In genomic region chr17:49022391-49022941, GRCh38 we compare ENCODE assay signal across 1 cellular context.
TF ChIP-seq lines count a peak whose summit lies in the region.

No MANE protein-coding gene starts in this region.

TF ChIP-seq in H1, 55 proteins besides CTCF, POLR2A, EP300 and RAD21:
- TF ChIP-seq TAF7 (optimal IDR thresholded peaks at IDR 0.05; ENCODE audit: borderline replicate concordance, low read depth, low read length) (no peak), TAF1 (IDR thresholded peaks at IDR 0.05; ENCODE audit: low read depth, low read length) (peak; percentile 18; the same call in 1 of the 2 replicates), POU5F1 (IDR thresholded peaks at IDR 0.05; ENCODE audit: low read depth, low read length) (0 out of 2 replicates have a peak, but pooled peaks have one; percentile 39), EZH2 (IDR thresholded peaks at IDR 0.05; ENCODE audit: low read depth, low read length, severe bottlenecking) (no peak), BCL11A (IDR thresholded peaks at IDR 0.05; ENCODE audit: low read depth in 2 of 2, low read length in 2 of 2) (peak in 1 of 2 experiments; percentile 41), E2F6 (IDR thresholded peaks at IDR 0.05) (no peak), SUZ12 (IDR thresholded peaks at IDR 0.05; ENCODE audit: low read length) (no peak), SP1 (IDR thresholded peaks at IDR 0.05; ENCODE audit: low read depth, low read length) (peak; percentile 91), CHD7 (IDR thresholded peaks at IDR 0.05; ENCODE audit: insufficient replicate concordance, low read length) (peak; percentile 58), CHD1 (IDR thresholded peaks at IDR 0.05; ENCODE audit: low read depth, low read length) (no peak), SIRT6 (IDR thresholded peaks at IDR 0.05; ENCODE audit: low read length) (no peak), MAX (IDR thresholded peaks at IDR 0.05) (peak; percentile 23), SP2 (IDR thresholded peaks at IDR 0.05; ENCODE audit: low read length) (no peak), ZNF274 (IDR thresholded peaks at IDR 0.05; ENCODE audit: borderline replicate concordance, extremely low read depth, low read length) (no peak), SAP30 (IDR thresholded peaks at IDR 0.05; ENCODE audit: insufficient read depth, insufficient replicate concordance, low read length) (no peak), TEAD4 (IDR thresholded peaks at IDR 0.05; ENCODE audit: low read depth, low read length) (peak; percentile 100), EGR1 (IDR thresholded peaks at IDR 0.05; ENCODE audit: borderline replicate concordance, low read depth, low read length) (no peak), SP4 (IDR thresholded peaks at IDR 0.05; ENCODE audit: low read length) (peak; percentile 87), NRF1 (IDR thresholded peaks at IDR 0.05; ENCODE audit: low read depth, low read length) (no peak), CTBP2 (IDR thresholded peaks at IDR 0.05; ENCODE audit: borderline replicate concordance, insufficient read depth, insufficient read length, low read length) (peak; percentile 95), BRCA1 (IDR thresholded peaks at IDR 0.05; ENCODE audit: low read depth, low read length) (no peak), SRF (IDR thresholded peaks at IDR 0.05; ENCODE audit: low read depth, low read length) (no peak), ATF3 (IDR thresholded peaks at IDR 0.05; ENCODE audit: insufficient read depth, low read depth, low read length) (no peak), POLR2AphosphoS5 (IDR thresholded peaks at IDR 0.05; ENCODE audit: low read depth, low read length) (peak; percentile 59; the same call in 1 of the 2 replicates), CBX8 (IDR thresholded peaks at IDR 0.05; ENCODE audit: borderline replicate concordance, low read depth, low read length) (no peak), RXRA (IDR thresholded peaks at IDR 0.05; ENCODE audit: insufficient read depth, low read depth, low read length) (peak; percentile 10; the same call in 1 of the 2 replicates), RBBP5 (IDR thresholded peaks at IDR 0.05; ENCODE audit: borderline replicate concordance, low read depth, low read length) (peak; percentile 35; the same call in 1 of the 2 replicates), HDAC2 (IDR thresholded peaks at IDR 0.05; ENCODE audit: borderline replicate concordance in 1 of 2, low read depth in 2 of 2, low read length in 2 of 2) (peak; percentile 89 to 90; a peak in 3 of 4 replicates), SIN3A (conservative IDR thresholded peaks at IDR 0.05 in 1 of 2, IDR thresholded peaks at IDR 0.05 in 1 of 2; ENCODE audit: low read depth in 1 of 2, low read length in 2 of 2) (peak; percentile 75 to 84; a peak in 2 of 4 replicates), TCF12 (IDR thresholded peaks at IDR 0.05; ENCODE audit: low read depth, low read length) (0 out of 2 replicates have a peak, but pooled peaks have one; percentile 46), KDM4A (IDR thresholded peaks at IDR 0.05; ENCODE audit: low read depth, low read length, severe bottlenecking) (no peak), CHD2 (IDR thresholded peaks at IDR 0.05; ENCODE audit: low read length) (peak; percentile 73), HDAC6 (IDR thresholded peaks at IDR 0.05; ENCODE audit: low read depth, low read length) (no peak), CEBPB (IDR thresholded peaks at IDR 0.05; ENCODE audit: low read depth, low read length) (no peak; the same call in 1 of the 2 replicates), SIX5 (IDR thresholded peaks at IDR 0.05; ENCODE audit: low read depth, low read length) (no peak), MAFK (IDR thresholded peaks at IDR 0.05; ENCODE audit: low read depth, low read length) (no peak), KDM1A (IDR thresholded peaks at IDR 0.05; ENCODE audit: borderline replicate concordance, low read length) (peak; percentile 74; the same call in 1 of the 2 replicates), ASH2L (IDR thresholded peaks at IDR 0.05; ENCODE audit: low read length) (peak; percentile 98), CBX5 (IDR thresholded peaks at IDR 0.05; ENCODE audit: low read depth, low read length) (no peak), BACH1 (IDR thresholded peaks at IDR 0.05; ENCODE audit: low read length) (peak; percentile 45; the same call in 1 of the 2 replicates), JUND (IDR thresholded peaks at IDR 0.05; ENCODE audit: low read length) (no peak; the same call in 1 of the 2 replicates), RFX5 (IDR thresholded peaks at IDR 0.05; ENCODE audit: borderline replicate concordance, low read depth, low read length) (no peak), TBP (IDR thresholded peaks at IDR 0.05; ENCODE audit: low read depth, low read length) (no peak), GTF2F1 (IDR thresholded peaks at IDR 0.05; ENCODE audit: borderline replicate concordance, low read depth, low read length) (no peak), FOSL1 (IDR thresholded peaks at IDR 0.05; ENCODE audit: insufficient read depth, low read depth, low read length) (no peak), KDM5A (IDR thresholded peaks at IDR 0.05; ENCODE audit: low read length) (no peak), JUN (IDR thresholded peaks at IDR 0.05; ENCODE audit: low read depth, low read length) (no peak), RNF2 (IDR thresholded peaks at IDR 0.05; ENCODE audit: borderline replicate concordance, low read depth, low read length, missing control alignments, poor library complexity, severe bottlenecking) (no peak), NANOG (IDR thresholded peaks at IDR 0.05; ENCODE audit: insufficient read depth, low read depth, low read length, poor library complexity, severe bottlenecking) (peak; percentile 76), YY1 (IDR thresholded peaks at IDR 0.05; ENCODE audit: low read depth, low read length) (peak; percentile 77), ATF2 (IDR thresholded peaks at IDR 0.05; ENCODE audit: low read length) (0 out of 2 replicates have a peak, but pooled peaks have one; percentile 57)
